Comparison of ENCODE assay signal across 10 cellular contexts in the genomic region with DNA sequence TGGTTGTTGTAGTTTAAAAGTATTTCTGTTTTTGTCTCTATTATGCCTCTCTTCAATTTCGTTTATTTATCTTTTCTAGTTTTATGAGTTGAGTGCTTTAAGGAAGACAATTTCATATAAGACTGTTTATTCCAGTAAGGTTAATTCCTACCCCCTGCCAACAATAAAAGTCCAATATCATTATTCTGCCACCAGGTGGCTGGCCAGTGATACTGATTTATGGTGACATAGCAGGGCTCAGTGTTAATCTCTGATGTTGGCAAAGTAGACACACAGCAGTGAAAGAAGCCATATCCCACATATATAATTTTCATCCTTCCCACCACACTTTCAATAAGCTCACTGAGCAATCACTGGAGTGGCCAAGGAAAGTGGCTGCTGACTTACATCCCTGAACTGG.
DNase-seq lines count a peak whose midpoint lies in the region; ATAC-seq and TF ChIP-seq lines count a peak whose summit lies in the region.
"Had no signal": no experiment of that assay in that cellular context is flagged by ENCODE, and none has a peak within 500 bp of the region (broad histone marks: within the 10 kb centered on the region; RNA-seq: fewer than 3 reads in every experiment).

No MANE protein-coding gene starts in this region.

- intact Hi-C loops in heart right ventricle (cut with DNase I), result no loop called here
- intact Hi-C loops in left ventricle myocardium superior (cut with micrococcal nuclease), result no loop called here

- peaks cover 0 to 20% (median 3%) of the 10 kb centered on the region in 11 donors for H3K9me3 ChIP-seq in heart right ventricle
- no peaks in the 10 kb centered on the region for H3K9me3 ChIP-seq in upper lobe of left lung

- no peak for TF ChIP-seq POLR2A in upper lobe of left lung (IDR thresholded peaks at IDR 0.05)
- TF ChIP-seq POLR2A in GM18505 (IDR thresholded peaks at IDR 0.05; ENCODE audit: borderline replicate concordance, extremely low read depth, insufficient read depth, insufficient read length), result no peak

- 73 to 85% methylated on average over 1 of the region's 1 CpG for WGBS in heart right ventricle, 2 donors
- 52 to 53% methylated on average over 1 of the region's 1 CpG for WGBS in upper lobe of left lung, 2 donors

- ATAC-seq in heart right ventricle (no peak), left ventricle myocardium superior (no peak), upper lobe of left lung (ENCODE audit: low FRiP score in 2 of 2) (no peak), GM18505 (IDR thresholded peaks at IDR 0.05; ENCODE audit: unreplicated experiment) (no peak)

- no peak overlapping the region for H3K27ac ChIP-seq in heart right ventricle
- no peak overlapping the region for H3K27ac ChIP-seq in upper lobe of left lung

- no peaks in the 10 kb centered on the region for H3K4me1 ChIP-seq in heart right ventricle
- H3K4me1 ChIP-seq in upper lobe of left lung, result no peaks in the 10 kb centered on the region

- H3K4me3 ChIP-seq in heart right ventricle (no peak overlapping the region), foreskin fibroblast (ENCODE audit: low read depth in 1 of 2, low read length in 2 of 2) (no peak overlapping the region), upper lobe of left lung (no peak overlapping the region)

- TF ChIP-seq EP300 in upper lobe of left lung (IDR thresholded peaks at IDR 0.05), result no peak

- H3K27me3 ChIP-seq in heart right ventricle (no peaks in the 10 kb centered on the region), upper lobe of left lung (no peaks in the 10 kb centered on the region)

- TF ChIP-seq CTCF in heart right ventricle (IDR thresholded peaks at IDR 0.05), result peak in 8 of 9 donors; percentile 13 to 56 (median 38)
- TF ChIP-seq CTCF in foreskin fibroblast (IDR thresholded peaks at IDR 0.05; ENCODE audit: low read depth, low read length), result peak; percentile 24
- peak; percentile 12 to 64 (median 46) for TF ChIP-seq CTCF in upper lobe of left lung (IDR thresholded peaks at IDR 0.05)

- H3K36me3 ChIP-seq in heart right ventricle, result no peaks in the 10 kb centered on the region
- H3K36me3 ChIP-seq in upper lobe of left lung, result no peaks in the 10 kb centered on the region

- DNase-seq in heart right ventricle, result peak in 1 of 2 donors; percentile 3
- no peak for DNase-seq in left ventricle myocardium superior
- peak; percentile 17 for DNase-seq in RKO (ENCODE audit: low spot score)
- DNase-seq in foreskin fibroblast, result peak; percentile 11 to 57
- no peak for DNase-seq in upper lobe of left lung
- DNase-seq in activated CD4-positive, CD25-positive, alpha-beta regulatory T cell treated with anti-CD3 and anti-CD28 coated beads, Interleukin-2, amount 50 U/mL, for 72 hours, result no peak
- no peak for DNase-seq in activated CD4-positive, alpha-beta T cell treated with anti-CD3 and anti-CD28 coated beads for 4 hours
- DNase-seq: activated CD4-positive, alpha-beta T cell treated with anti-CD3 and anti-CD28 coated beads for 48 hours; NCI-H2029 had no signal

Comparison
In these comparisons a context has a peak if more than half of its experiments do, and no peak if none do; other contexts are left out.
1. DNase-seq: peak in RKO (single experiment) and foreskin fibroblast (2 of 2); none in left ventricle myocardium superior (single experiment), upper lobe of left lung (0 of 2), activated CD4-positive, CD25-positive, alpha-beta regulatory T cell treated with anti-CD3 and anti-CD28 coated beads, Interleukin-2, amount 50 U/mL, for 72 hours (single experiment) and activated CD4-positive, alpha-beta T cell treated with anti-CD3 and anti-CD28 coated beads for 4 hours (0 of 2).
2. Peak in every context shown above with its lines, with median percentiles within 50 percentile points of each other: CTCF ChIP-seq.